9 cellular contexts compared by ENCODE assay signal in the genomic region with DNA sequence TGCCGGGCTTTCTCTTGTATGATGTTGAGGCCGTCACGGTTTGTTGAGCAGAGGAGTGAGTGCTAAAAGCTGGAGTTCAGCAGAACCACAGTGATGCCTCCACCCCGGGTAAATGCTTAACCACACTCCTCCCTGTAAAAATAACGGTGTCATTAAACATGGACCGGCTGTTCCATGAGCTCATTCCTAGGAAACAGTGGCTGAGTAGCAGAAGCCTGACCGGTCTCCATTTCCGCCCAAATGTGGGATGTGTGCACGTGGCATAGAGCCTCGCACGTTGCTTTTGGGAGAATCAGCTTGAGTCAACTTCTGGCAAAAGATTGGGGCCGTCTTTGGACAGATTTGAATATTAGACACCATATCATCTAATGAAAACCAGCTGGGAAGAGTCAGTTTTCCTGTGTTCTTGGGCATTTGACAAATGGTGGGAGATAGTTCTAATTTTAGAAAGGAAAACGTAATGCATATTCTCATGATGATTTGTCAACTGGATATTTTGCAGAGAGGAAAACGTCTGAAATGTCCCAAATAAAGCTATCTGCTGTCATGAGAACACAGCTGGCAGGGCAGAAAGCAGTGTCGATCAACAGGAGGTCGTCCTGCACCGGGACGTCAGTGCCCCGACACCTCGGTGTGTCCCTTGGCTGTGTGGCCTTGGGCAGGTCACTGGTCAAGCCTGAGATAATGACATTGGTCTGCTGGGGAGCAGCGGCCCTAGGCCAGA. TPM values are rescaled to one million over a fixed set of nuclear protein-coding genes. Genes with fewer than 3 reads are reported as not detected.
DNase-seq lines count a peak whose midpoint lies in the region; ATAC-seq, FAIRE-seq and TF ChIP-seq lines count a peak whose summit lies in the region.
"Had no signal": no experiment of that assay in that cellular context is flagged by ENCODE, and none has a peak within 500 bp of the region (broad histone marks: within the 10 kb centered on the region; RNA-seq: fewer than 3 reads in every experiment).

No MANE protein-coding gene starts in this region.

- peaks cover 41% of the 10 kb centered on the region for H3K4me1 Mint-ChIP-seq in HFFc6 (ENCODE audit: low read depth)

- WGBS in esophagus muscularis mucosa: 37% methylated on average over 16 of the region's 21 CpGs
- 55 to 62% methylated on average over 21 of the region's 21 CpGs for WGBS in pancreas, 2 donors

- intact Hi-C loops in esophagus muscularis mucosa (cut with DNase I) (loop anchor here (5.0 to 10.0 kb wide), 3 partner anchors 55 to 87 kb away; no protein-coding TSS in a partner anchor), pancreas (cut with DNase I) (loop anchor here in 1 of 3 donors (5.0 kb wide), 1 partner anchor 73 kb away; no protein-coding TSS in a partner anchor)

- H3K9me3 ChIP-seq in esophagus muscularis mucosa (no peaks in the 10 kb centered on the region), pancreas (no peaks in the 10 kb centered on the region)

- TF ChIP-seq EP300 in esophagus muscularis mucosa (IDR thresholded peaks at IDR 0.05): no peak

- H3K27ac Mint-ChIP-seq in HFFc6: peak overlapping the region; percentile 100

- H3K4me3 ChIP-seq in esophagus muscularis mucosa: no peak overlapping the region
- H3K4me3 ChIP-seq in pancreas: no peak overlapping the region

- H3K27me3 ChIP-seq in esophagus muscularis mucosa (no peaks in the 10 kb centered on the region), pancreas (no peaks in the 10 kb centered on the region)

- TF ChIP-seq POLR2A in esophagus muscularis mucosa (IDR thresholded peaks at IDR 0.05; ENCODE audit: low read depth): no peak

- peak overlapping the region; percentile 88 for H3K4me3 Mint-ChIP-seq in HFFc6

- peaks cover 8% of the 10 kb centered on the region for H3K27me3 Mint-ChIP-seq in HFFc6 (ENCODE audit: insufficient read depth)

- no peaks in the 10 kb centered on the region for H3K36me3 ChIP-seq in esophagus muscularis mucosa
- no peaks in the 10 kb centered on the region for H3K36me3 ChIP-seq in pancreas

- H3K4me1 ChIP-seq in esophagus muscularis mucosa (peaks cover 39 to 69% (median 53%) of the 10 kb centered on the region in 4 donors), pancreas (peaks cover 3 to 8% (median 4%) of the 10 kb centered on the region in 3 donors)

- H3K36me3 Mint-ChIP-seq in HFFc6 (ENCODE audit: low read depth): peaks cover 14% of the 10 kb centered on the region

- TF ChIP-seq CTCF in HFFc6 (IDR thresholded peaks at IDR 0.05): no peak
- TF ChIP-seq CTCF in esophagus muscularis mucosa (IDR thresholded peaks at IDR 0.05): no peak
- no peak for TF ChIP-seq CTCF in pancreas (IDR thresholded peaks at IDR 0.05)

- DNase-seq in DMS79 treated with DMSO at 0.1 percent for 48 hours (lab: John Stamatoyannopoulos, UW) (peak; percentile 95), HFFc6 (peak; percentile 99), NCI-H345 treated with DMSO at 0.1 percent for 48 hours (lab: John Stamatoyannopoulos, UW; ENCODE audit: unreplicated experiment) (peak; percentile 78), esophagus muscularis mucosa (ENCODE audit: extremely low spot score) (no peak), pancreas (peak in 2 of 6 donors; percentile 45 to 52), iPS-NIHi11 (ENCODE audit: low spot score) (no peak), LoVo (ENCODE audit: low spot score) (no peak)

- FAIRE-seq in pancreas (lab: Jason Lieb, UNC): peak; percentile 39
- FAIRE-seq: endothelial cell of umbilical vein had no signal

- ATAC-seq in pancreas (peak; percentile 63 to 85 (median 77)), GM19035 (IDR thresholded peaks at IDR 0.05; ENCODE audit: unreplicated experiment) (no peak)

- H3K9me3 Mint-ChIP-seq in HFFc6: no peaks in the 10 kb centered on the region

- H3K27ac ChIP-seq in esophagus muscularis mucosa (replicated peaks in 1 of 4): peak overlapping the region; percentile 58 to 69 (median 66)
- H3K27ac ChIP-seq in pancreas: peak overlapping the region in 1 of 4 donors; percentile 34

RNA-seq across cellular contexts. Expression of a gene that starts 42.4 kb away (rescaled TPM):
- total RNA-seq in HFFc6 (2021; fragmentation: NEBNext Ultra II Directional; extraction: Animal tissue kit (Norgen Biotek cat#: 25700)): 100 to 1,000 TPM in 4 of 6 experiments, 10 to 100 TPM in 2; 90.6 to 107 (median 102) TPM
- total RNA-seq in esophagus muscularis mucosa (100 to 1,000 TPM; 142 to 213 (median 191) TPM), pancreas (10 to 100 TPM; 18.4 to 55.0 (median 33.4) TPM)
- 10 to 100 TPM; 22.3 to 33.7 TPM for polyA plus RNA-seq in pancreas

Comparison
In these comparisons a context has a peak if more than half of its experiments do, and no peak if none do; other contexts are left out.
1. DNase-seq: peak in DMS79 treated with DMSO at 0.1 percent for 48 hours (single experiment), HFFc6 (single experiment) and NCI-H345 treated with DMSO at 0.1 percent for 48 hours (single experiment); none in esophagus muscularis mucosa (single experiment), iPS-NIHi11 (single experiment) and LoVo (single experiment).